Comparison of ENCODE assay signal across 22 cellular contexts in genomic region chr11:34811858-34812257, GRCh38.
DNase-seq lines count a peak whose midpoint lies in the region; ATAC-seq and TF ChIP-seq lines count a peak whose summit lies in the region.
"Had no signal": no experiment of that assay in that cellular context is flagged by ENCODE, and none has a peak within 500 bp of the region (broad histone marks: within the 10 kb centered on the region; RNA-seq: fewer than 3 reads in every experiment).

No MANE protein-coding gene starts in this region.

- no peak for TF ChIP-seq EP300 in gastroesophageal sphincter (IDR thresholded peaks at IDR 0.05)

- TF ChIP-seq CTCF in colonic mucosa (IDR thresholded peaks at IDR 0.05) (no peak), mucosa of descending colon (IDR thresholded peaks at IDR 0.05) (no peak), vagina (IDR thresholded peaks at IDR 0.05) (no peak), gastroesophageal sphincter (IDR thresholded peaks at IDR 0.05) (no peak)

- no peaks in the 10 kb centered on the region for H3K27me3 ChIP-seq in colonic mucosa
- H3K27me3 ChIP-seq in vagina: no peaks in the 10 kb centered on the region
- no peaks in the 10 kb centered on the region for H3K27me3 ChIP-seq in gastroesophageal sphincter
- H3K27me3 ChIP-seq: BE2C, BLaER1 had no signal

- H3K4me1 ChIP-seq in colonic mucosa: no peaks in the 10 kb centered on the region
- peaks cover 6% of the 10 kb centered on the region for H3K4me1 ChIP-seq in mucosa of descending colon (ENCODE audit: low read depth)
- no peaks in the 10 kb centered on the region for H3K4me1 ChIP-seq in vagina
- no peaks in the 10 kb centered on the region for H3K4me1 ChIP-seq in gastroesophageal sphincter
- H3K4me1 ChIP-seq: BE2C had no signal

- ATAC-seq in mucosa of descending colon (peak; percentile 57), gastroesophageal sphincter (no peak)
- ATAC-seq: GM12878 had no signal

- 72 to 93% methylated on average over 3 of the region's 3 CpGs for WGBS in gastroesophageal sphincter (ENCODE audit: low coverage in 1 of 2), 2 donors

- H3K4me3 ChIP-seq in colonic mucosa: no peak overlapping the region
- no peak overlapping the region for H3K4me3 ChIP-seq in mucosa of descending colon
- H3K4me3 ChIP-seq in vagina: no peak overlapping the region
- no peak overlapping the region for H3K4me3 ChIP-seq in gastroesophageal sphincter
- H3K4me3 ChIP-seq: BLaER1, GM12878 had no signal

- H3K9me3 ChIP-seq in colonic mucosa (no peaks in the 10 kb centered on the region), mucosa of descending colon (peaks cover 12% of the 10 kb centered on the region), vagina (no peaks in the 10 kb centered on the region), gastroesophageal sphincter (peaks cover 0 to 19% (median 0%) of the 10 kb centered on the region in 3 donors)
- H3K9me3 ChIP-seq: BE2C had no signal

- TF ChIP-seq POLR2A in vagina (IDR thresholded peaks at IDR 0.05): no peak
- no peak for TF ChIP-seq POLR2A in gastroesophageal sphincter (IDR thresholded peaks at IDR 0.05)

- H3K36me3 ChIP-seq in colonic mucosa (no peaks in the 10 kb centered on the region), mucosa of descending colon (ENCODE audit: low read depth) (no peaks in the 10 kb centered on the region), vagina (no peaks in the 10 kb centered on the region), gastroesophageal sphincter (no peaks in the 10 kb centered on the region)
- H3K36me3 ChIP-seq: BE2C, BLaER1 had no signal

- H3K27ac ChIP-seq in colonic mucosa (peak overlapping the region; percentile 42), vagina (no peak overlapping the region), gastroesophageal sphincter (no peak overlapping the region)
- H3K27ac ChIP-seq: BLaER1 had no signal

- DNase-seq in colonic mucosa (no peak), mucosa of descending colon (no peak), vagina (ENCODE audit: extremely low spot score in 2 of 2) (no peak), kidney tubule cell (ENCODE audit: low spot score) (no peak)
- DNase-seq: 8988T; ACHN; BE2C; C1 segment of cervical spinal cord; CD4-positive, alpha-beta memory T cell; CD4-positive, CD25-positive, alpha-beta regulatory T cell; CD8-positive, alpha-beta memory T cell; COR-L47; DMS 273 treated with DMSO at 0.1 percent for 48 hours; DMS153; DMS53; DMS79; DND-41; EL; GDM1 had no signal

- intact Hi-C loops in colonic mucosa (cut with DNase I) (no loop called here), mucosa of descending colon (cut with DNase I, micrococcal nuclease) (no loop called here), vagina (cut with DNase I) (no loop called here)

- H3K9ac ChIP-seq in colonic mucosa (ENCODE audit: low read depth in 2 of 2, low read length in 2 of 2): no peak overlapping the region
- H3K9ac ChIP-seq: BLaER1 had no signal
